ENCODE assay signal across 20 cellular contexts in genomic region chr5:170517411-170517810, GRCh38. TPM values are rescaled to one million over a fixed set of nuclear protein-coding genes. Genes with fewer than 3 reads are reported as not detected.
DNase-seq lines count a peak whose midpoint lies in the region; FAIRE-seq and TF ChIP-seq lines count a peak whose summit lies in the region.
"Had no signal": no experiment of that assay in that cellular context is flagged by ENCODE, and none has a peak within 500 bp of the region (broad histone marks: within the 10 kb centered on the region; RNA-seq: fewer than 3 reads in every experiment).

No MANE protein-coding gene starts in this region.

- WGBS in H9 (ENCODE audit: extremely low coverage, insufficient read length, low lambda C conversion rate), result no CpG with 5 or more reads among the region's 2 CpGs

- H2BK120ac ChIP-seq in H9 (ENCODE audit: low read depth, low read length, poor library complexity, severe bottlenecking), result no peak overlapping the region

- H3K4me3 Mint-ChIP-seq in H9, result no peak overlapping the region
- H3K4me3 Mint-ChIP-seq: CD4-positive, alpha-beta T cell; CD8-positive, alpha-beta T cell had no signal

- H3T11ph ChIP-seq in H9 (ENCODE audit: low read length), result no peak overlapping the region

- H3K23ac ChIP-seq in H9 (ENCODE audit: insufficient read length, low read depth, low read length), result no peak overlapping the region

- H2AFZ ChIP-seq in H9 (ENCODE audit: low read length), result no peak overlapping the region

- no peak overlapping the region for H4K5ac ChIP-seq in H9 (ENCODE audit: insufficient read length, low read depth, low read length)

- no peaks in the 10 kb centered on the region for H3K36me3 ChIP-seq in HEK293 (ENCODE audit: control insufficient read depth in 2 of 2, insufficient read depth in 1 of 2, low read length in 2 of 2)
- H3K36me3 ChIP-seq: BE2C, BLaER1 had no signal

- H3K9me3 Mint-ChIP-seq in H9, result no peaks in the 10 kb centered on the region
- H3K9me3 Mint-ChIP-seq: CD4-positive, alpha-beta T cell; CD8-positive, alpha-beta T cell had no signal

- no peak for DNase-seq in H9
- no peak for DNase-seq in urothelium cell line (ENCODE audit: low spot score)
- no peak for DNase-seq in islet precursor cell
- no peak for DNase-seq in C1 segment of cervical spinal cord (lab: John Stamatoyannopoulos, UW)
- DNase-seq: 8988T; ACHN; BE2C; Caco-2; Calu3; CD4-positive, alpha-beta T cell; CD8-positive, alpha-beta T cell; DMS79 treated with DMSO at 0.1 percent for 48 hours; GF-D8 had no signal

- H3K14ac ChIP-seq in H9 (ENCODE audit: insufficient read depth, low read length), result no peak overlapping the region

- H3K36me3 Mint-ChIP-seq in H9 (ENCODE audit: insufficient read depth in 1 of 3, low read depth in 3 of 3), result no peaks in the 10 kb centered on the region
- H3K36me3 Mint-ChIP-seq: CD8-positive, alpha-beta T cell had no signal

- H2BK5ac ChIP-seq in H9 (ENCODE audit: insufficient read length, low read length), result no peak overlapping the region

- H3K56ac ChIP-seq in H9 (ENCODE audit: insufficient read length, low read depth, low read length), result no peak overlapping the region

- H3K4me2 ChIP-seq in H9 (ENCODE audit: insufficient read depth, insufficient read length, low read length), result no peak overlapping the region
- H3K4me2 ChIP-seq: BLaER1 had no signal

- H2BK15ac ChIP-seq in H9 (ENCODE audit: low read depth, low read length), result no peak overlapping the region

- H3K27ac Mint-ChIP-seq in H9, result no peak overlapping the region
- H3K27ac Mint-ChIP-seq: CD4-positive, alpha-beta T cell; CD8-positive, alpha-beta T cell had no signal

- peaks cover 5 to 6% of the 10 kb centered on the region in 2 experiments for H3K4me1 Mint-ChIP-seq in H9

- no peak overlapping the region for H3K18ac ChIP-seq in H9 (ENCODE audit: insufficient read length, low read depth, low read length)

- TF ChIP-seq CTCF in H9 (conservative IDR thresholded peaks at IDR 0.05), result no peak
- no peak for TF ChIP-seq CTCF in HEK293 (tag by site-specific recombination; IDR thresholded peaks at IDR 0.05)

- no peak overlapping the region for H2BK20ac ChIP-seq in H9 (ENCODE audit: low read depth, low read length, poor library complexity, severe bottlenecking)

- no peak overlapping the region for H3K9ac ChIP-seq in H9 (ENCODE audit: extremely low read depth, insufficient read length, low read length)
- H3K9ac ChIP-seq: BLaER1 had no signal

- FAIRE-seq in urothelium cell line (lab: Jason Lieb, UNC), result peak; percentile 98
- FAIRE-seq: A204.1, D721Med, G401.6, GM19239 had no signal

- H3K79me1 ChIP-seq in H9 (ENCODE audit: insufficient read depth, low read depth, low read length, poor library complexity, severe bottlenecking), result no peaks in the 10 kb centered on the region

- no peaks in the 10 kb centered on the region for H3K79me2 ChIP-seq in H9 (ENCODE audit: insufficient read depth, low read length)

- no peak overlapping the region for H4K91ac ChIP-seq in H9 (ENCODE audit: insufficient read length, low read depth, low read length)

- H4K8ac ChIP-seq in H9 (replicated peaks; ENCODE audit: insufficient read length, low read depth, low read length), result peak overlapping the region; percentile 11

- no peak overlapping the region for H3K27ac ChIP-seq in H9 (ENCODE audit: insufficient read length, low read depth, low read length)
- no peak overlapping the region for H3K27ac ChIP-seq in HEK293 (ENCODE audit: extremely low read depth, low read depth, low read length)
- H3K27ac ChIP-seq: BLaER1, C4-2B had no signal

- no peaks in the 10 kb centered on the region for H3K23me2 ChIP-seq in H9 (ENCODE audit: insufficient read length, low read depth, low read length, poor library complexity, severe bottlenecking)

- H3K4ac ChIP-seq in H9 (ENCODE audit: low read depth, low read length), result no peak overlapping the region

- CTCF ChIA-PET in HEK293 (lab: Yijun Ruan, JAX), result no interaction called here

- H3K4me1 ChIP-seq in H9 (ENCODE audit: insufficient read depth, low read length) (no peaks in the 10 kb centered on the region; the same call in 1 of the 2 replicates), HEK293 (ENCODE audit: control insufficient read depth, insufficient read depth, low read length) (peaks cover 10% of the 10 kb centered on the region)
- H3K4me1 ChIP-seq: BE2C, BLaER1, Caco-2 had no signal

- H2AK5ac ChIP-seq in H9 (ENCODE audit: insufficient read length, low read length), result no peak overlapping the region

- POLR2A ChIA-PET in HEK293 (lab: Yijun Ruan, JAX), result no interaction called here

- H3K27me3 ChIP-seq in H9 (ENCODE audit: insufficient read depth, low read length), result no peaks in the 10 kb centered on the region
- H3K27me3 ChIP-seq: BLaER1 had no signal

- no peaks in the 10 kb centered on the region for H3K9me3 ChIP-seq in H9 (ENCODE audit: control insufficient read depth, low read depth, low read length)
- no peaks in the 10 kb centered on the region for H3K9me3 ChIP-seq in HEK293 (ENCODE audit: control insufficient read depth, insufficient read depth, low read depth, low read length)
- H3K9me3 ChIP-seq: BE2C, BLaER1, Caco-2 had no signal

- H4K20me1 ChIP-seq in H9 (ENCODE audit: control insufficient read depth, insufficient read depth, insufficient read length), result no peaks in the 10 kb centered on the region
- H4K20me1 ChIP-seq: BLaER1 had no signal

- H3K4me3 ChIP-seq in HEK293 (ENCODE audit: low read depth, low read length), result no peak overlapping the region
- H3K4me3 ChIP-seq: BLaER1 had no signal

- no peak overlapping the region for H2BK12ac ChIP-seq in H9 (ENCODE audit: insufficient read length, low read depth, low read length)

- peaks cover 9% of the 10 kb centered on the region for H3K27me3 Mint-ChIP-seq in H9 (ENCODE audit: low read depth)

TF ChIP-seq in HEK293, 187 proteins besides CTCF, POLR2A, EP300 and RAD21:
- TF ChIP-seq, protein P1, sequence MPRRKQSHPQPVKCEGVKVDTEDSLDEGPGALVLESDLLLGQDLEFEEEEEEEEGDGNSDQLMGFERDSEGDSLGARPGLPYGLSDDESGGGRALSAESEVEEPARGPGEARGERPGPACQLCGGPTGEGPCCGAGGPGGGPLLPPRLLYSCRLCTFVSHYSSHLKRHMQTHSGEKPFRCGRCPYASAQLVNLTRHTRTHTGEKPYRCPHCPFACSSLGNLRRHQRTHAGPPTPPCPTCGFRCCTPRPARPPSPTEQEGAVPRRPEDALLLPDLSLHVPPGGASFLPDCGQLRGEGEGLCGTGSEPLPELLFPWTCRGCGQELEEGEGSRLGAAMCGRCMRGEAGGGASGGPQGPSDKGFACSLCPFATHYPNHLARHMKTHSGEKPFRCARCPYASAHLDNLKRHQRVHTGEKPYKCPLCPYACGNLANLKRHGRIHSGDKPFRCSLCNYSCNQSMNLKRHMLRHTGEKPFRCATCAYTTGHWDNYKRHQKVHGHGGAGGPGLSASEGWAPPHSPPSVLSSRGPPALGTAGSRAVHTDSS (tag by site-specific recombination; IDR thresholded peaks at IDR 0.05), result peak; percentile 55; the same call in 1 of the 2 replicates
- no peak for TF ChIP-seq KLF8 (tag by site-specific recombination; IDR thresholded peaks at IDR 0.05)
TF ChIP-seq in HEK293: peak in this region for 1.

RNA-seq across cellular contexts. Expression of gene KCNIP1, which starts 13.6 kb away (rescaled TPM):
- total RNA-seq in H9 (2021), result 0.24 and 0.63 TPM in 2 replicates
- total RNA-seq: Caco-2; Calu3; CD4-positive, alpha-beta T cell; CD8-positive, alpha-beta T cell had no signal
